ENCODE assay signal across 18 cellular contexts in the genomic region with DNA sequence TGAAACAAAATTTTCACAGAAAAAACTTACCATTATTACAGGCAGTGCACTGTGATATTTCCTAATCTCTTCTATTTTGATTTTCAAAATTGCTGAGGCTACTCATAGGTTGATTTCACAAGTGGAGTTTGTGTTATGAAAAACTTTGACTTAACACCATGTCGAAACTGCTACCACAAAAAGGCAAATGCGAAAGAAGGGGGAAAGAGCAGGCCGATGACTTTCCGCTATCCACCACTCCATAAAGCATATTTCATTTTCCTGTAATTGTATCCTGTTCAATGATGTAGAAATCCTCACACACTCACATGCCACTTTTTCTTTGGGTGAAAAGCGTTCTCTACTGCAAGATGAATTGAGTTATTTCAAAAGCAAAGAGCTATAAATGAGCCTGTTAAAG. TPM values are rescaled to one million over a fixed set of nuclear protein-coding genes. Genes with fewer than 3 reads are reported as not detected.
"Had no signal": no experiment of that assay in that cellular context is flagged by ENCODE, and none has a peak within 500 bp of the region (broad histone marks: within the 10 kb centered on the region; RNA-seq: fewer than 3 reads in every experiment).

No MANE protein-coding gene starts in this region.

- H3K36me3 Mint-ChIP-seq: brain had no signal

- FAIRE-seq: endometrium, keratinocyte had no signal

- H3K9me3 ChIP-seq: esophagus muscularis mucosa, gastroesophageal sphincter, left lung, ovary, uterus had no signal

- H3K4me3 Mint-ChIP-seq: activated B cell treated with CpG ODN at 0.5 μM for 24 hours; activated CD4-positive, alpha-beta T cell treated with anti-CD3 and anti-CD28 coated beads, Interleukin-2, amount 10 ng/mL, durations not matched to agents 7 days and 5 days; T-helper 1 cell treated with Interleukin-12 subunit alpha and Interleukin-12 subunit beta and Interleukin-4 antibody, amounts not matched to agents 30 μg/mL and 1 μg/mL, for 36 hours had no signal

- H3K27me3 ChIP-seq: esophagus muscularis mucosa, gastroesophageal sphincter, left lung, ovary, uterus had no signal

- H3K27ac Mint-ChIP-seq: activated B cell treated with CpG ODN at 0.5 μM for 24 hours; activated CD4-positive, alpha-beta T cell treated with anti-CD3 and anti-CD28 coated beads, Interleukin-2, amount 10 ng/mL, durations not matched to agents 7 days and 5 days; activated T-helper 2 cell treated with anti-CD3 and anti-CD28 coated beads, Interferon-gamma antibody, Interleukin-2, Interleukin-4, amounts not matched to agents 10 μg/mL and 5 μg/mL and 100 μg/mL, durations not matched to agents 14 hours and 24 hours and 36 hours; T-helper 1 cell treated with Interleukin-12 subunit alpha and Interleukin-12 subunit beta and Interleukin-4 antibody, amounts not matched to agents 30 μg/mL and 1 μg/mL, for 36 hours had no signal

- H3K36me3 ChIP-seq: esophagus muscularis mucosa, gastroesophageal sphincter, left lung, ovary, uterus had no signal

- H3K9me3 Mint-ChIP-seq: activated B cell treated with CpG ODN at 0.5 μM for 24 hours; activated CD4-positive, alpha-beta T cell treated with anti-CD3 and anti-CD28 coated beads, Interleukin-2, amount 10 ng/mL, durations not matched to agents 7 days and 5 days; activated T-helper 2 cell treated with anti-CD3 and anti-CD28 coated beads, Interferon-gamma antibody, Interleukin-2, Interleukin-4, amounts not matched to agents 10 μg/mL and 5 μg/mL and 100 μg/mL, durations not matched to agents 14 hours and 24 hours and 36 hours; T-helper 1 cell treated with Interleukin-12 subunit alpha and Interleukin-12 subunit beta and Interleukin-4 antibody, amounts not matched to agents 30 μg/mL and 1 μg/mL, for 36 hours had no signal

- H3K4me3 ChIP-seq: esophagus muscularis mucosa, gastroesophageal sphincter, left lung, ovary, uterus had no signal

- DNase-seq: activated B cell treated with CpG ODN at 0.5 μM for 24 hours; activated CD4-positive, alpha-beta T cell treated with anti-CD3 and anti-CD28 coated beads, Interleukin-2, amount 10 ng/mL, durations not matched to agents 7 days and 5 days; activated naive CD4-positive, alpha-beta T cell treated with anti-CD3 and anti-CD28 coated beads, Interleukin-2, amount 50 U/mL, for 16 hours; activated T-cell treated with anti-CD3 and anti-CD28 coated beads for 4 hours; amygdala; left lung; ovary; stimulated activated CD4-positive, alpha-beta T cell treated with anti-CD3 and anti-CD28 coated beads, Interleukin-15, amount 100 ng/mL, for 24 hours; stimulated activated CD4-positive, alpha-beta T cell treated with anti-CD3 and anti-CD28 coated beads, Interleukin-4, amount 100 ng/mL, for 24 hours; stimulated activated naive CD8-positive, alpha-beta T cell treated with anti-CD3 and anti-CD28 coated beads, Interleukin-15, amount 100 ng/mL, for 72 hours; uterus had no signal

- H3K4me1 ChIP-seq: uterus had no signal

- H3K27ac ChIP-seq: esophagus muscularis mucosa, gastroesophageal sphincter, ovary, uterus had no signal

RNA-seq across cellular contexts. Expression of a gene that starts 18.7 kb away (rescaled TPM):
- polyA plus RNA-seq: keratinocyte had no signal
